Comparison of ENCODE assay signal across 15 cellular contexts in genomic region chr11:44159848-44160721, GRCh38.
DNase-seq lines count a peak whose midpoint lies in the region; ATAC-seq and TF ChIP-seq lines count a peak whose summit lies in the region.
"Had no signal": no experiment of that assay in that cellular context is flagged by ENCODE, and none has a peak within 500 bp of the region (broad histone marks: within the 10 kb centered on the region; RNA-seq: fewer than 3 reads in every experiment).

No MANE protein-coding gene starts in this region.

- TF ChIP-seq CTCF in CD14-positive monocyte (IDR thresholded peaks at IDR 0.05) (no peak), psoas muscle (IDR thresholded peaks at IDR 0.05) (no peak), endothelial cell (IDR thresholded peaks at IDR 0.05; ENCODE audit: unreplicated experiment) (no peak)

- WGBS in psoas muscle, 3 donors, result 86 to 96% (median 94%) methylated on average over 1 of the region's 1 CpG

- H3K4me1 ChIP-seq in psoas muscle, result no peaks in the 10 kb centered on the region
- H3K4me1 ChIP-seq: A549 had no signal

- H3K36me3 Mint-ChIP-seq in CD14-positive monocyte, result peaks cover 15 to 29% of the 10 kb centered on the region in 2 donors
- peaks cover 3% of the 10 kb centered on the region for H3K36me3 Mint-ChIP-seq in endothelial cell (ENCODE audit: low read depth, unreplicated experiment)

- ATAC-seq in HG02623 (IDR thresholded peaks at IDR 0.05; ENCODE audit: unreplicated experiment) (peak; percentile 53), psoas muscle (no peak)
- ATAC-seq: A549 had no signal

- H3K27ac Mint-ChIP-seq in CD14-positive monocyte (peak overlapping the region in 1 of 7 donors; percentile 16), endothelial cell (ENCODE audit: unreplicated experiment) (no peak overlapping the region)

- H3K27me3 ChIP-seq in psoas muscle (ENCODE audit: insufficient read depth in 3 of 3, low read length in 2 of 3), result no peaks in the 10 kb centered on the region
- H3K27me3 ChIP-seq: pancreas, spleen had no signal

- no peaks in the 10 kb centered on the region for H3K27me3 Mint-ChIP-seq in CD14-positive monocyte (ENCODE audit: low read depth in 3 of 3)
- peaks cover 4% of the 10 kb centered on the region for H3K27me3 Mint-ChIP-seq in endothelial cell (ENCODE audit: unreplicated experiment)

- peaks cover 4 to 17% (median 6%) of the 10 kb centered on the region in 7 donors for H3K9me3 Mint-ChIP-seq in CD14-positive monocyte
- H3K9me3 Mint-ChIP-seq in endothelial cell (ENCODE audit: unreplicated experiment), result no peaks in the 10 kb centered on the region

- H3K9me3 ChIP-seq in psoas muscle, result no peaks in the 10 kb centered on the region
- H3K9me3 ChIP-seq: A549, pancreas had no signal

- H3K36me3 ChIP-seq in psoas muscle (ENCODE audit: insufficient read depth in 1 of 2, low read depth in 1 of 2), result no peaks in the 10 kb centered on the region
- H3K36me3 ChIP-seq: pancreas had no signal

- H3K4me3 Mint-ChIP-seq in CD14-positive monocyte (no peak overlapping the region), endothelial cell (ENCODE audit: unreplicated experiment) (no peak overlapping the region)

- peak; percentile 5 for DNase-seq in SIG-M5 treated with dmso at 0.1 percent for 504 hours (lab: John Stamatoyannopoulos, UW; ENCODE audit: unreplicated experiment)
- no peak for DNase-seq in SIG-M5 (lab: John Stamatoyannopoulos, UW)
- peak; percentile 39 for DNase-seq in MV-4-11 (lab: John Stamatoyannopoulos, UW)
- no peak for DNase-seq in CD14-positive monocyte (ENCODE audit: low spot score)
- DNase-seq in GM19240 (ENCODE audit: insufficient read length, low spot score), result no peak
- DNase-seq in psoas muscle, result no peak
- no peak for DNase-seq in endothelial cell (ENCODE audit: low spot score)
- DNase-seq: activated CD4-positive, alpha-beta T cell treated with anti-CD3 and anti-CD28 coated beads for 4 hours; cerebellar nuclear complex; HCEC 1CT; islet precursor cell; pancreas; spleen had no signal

- H3K27ac ChIP-seq in psoas muscle, result no peak overlapping the region
- H3K27ac ChIP-seq: A549, pancreas, spleen had no signal

- no peak overlapping the region for H3K4me3 ChIP-seq in psoas muscle
- H3K4me3 ChIP-seq: A549, pancreas, spleen had no signal

- intact Hi-C loops in CD14-positive monocyte (cut with micrococcal nuclease) (no loop called here), psoas muscle (cut with DNase I) (no loop called here)

- H3K4me1 Mint-ChIP-seq in CD14-positive monocyte (peaks cover 4% of the 10 kb centered on the region), endothelial cell (ENCODE audit: unreplicated experiment) (peaks cover 6% of the 10 kb centered on the region)

Comparison
In these comparisons a context has a peak if more than half of its experiments do, and no peak if none do; other contexts are left out.
1. DNase-seq: peak in SIG-M5 treated with dmso at 0.1 percent for 504 hours (single experiment) and MV-4-11 (single experiment); none in SIG-M5 (single experiment), CD14-positive monocyte (single experiment), GM19240 (single experiment), psoas muscle (0 of 2) and endothelial cell (single experiment).